8 cellular contexts compared by ENCODE assay signal in the genomic region with DNA sequence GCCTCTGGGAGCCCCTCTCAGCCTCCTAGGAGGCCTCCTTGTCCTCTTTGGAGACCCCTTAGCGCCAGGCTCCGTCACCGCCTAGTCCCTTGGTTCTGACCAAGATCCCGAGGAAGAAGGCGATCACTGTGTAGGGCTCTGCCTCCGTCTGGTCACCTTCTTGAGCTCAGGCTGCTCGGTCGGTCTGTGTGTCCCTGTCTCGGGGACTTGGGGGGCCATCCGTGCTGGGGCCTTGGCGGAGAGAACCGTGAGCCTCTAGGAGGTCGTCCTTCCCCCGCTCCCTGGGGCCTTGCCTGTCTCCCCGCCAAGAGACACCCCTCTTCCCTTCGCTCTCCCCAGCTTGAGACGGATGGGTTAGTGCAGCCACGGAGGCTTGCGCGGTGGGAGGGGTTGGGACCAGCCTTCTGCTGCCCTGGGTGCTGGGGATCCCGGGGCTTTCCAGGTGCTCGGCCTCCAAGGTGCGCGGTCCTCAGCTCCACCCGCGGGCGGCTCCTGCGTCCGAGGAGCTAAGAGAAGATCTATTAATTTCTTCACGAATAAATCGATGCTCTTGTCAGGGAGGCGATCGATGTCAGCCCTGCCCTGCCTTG. TPM values are rescaled to one million over a fixed set of nuclear protein-coding genes. Genes with fewer than 3 reads are reported as not detected.
DNase-seq lines count a peak whose midpoint lies in the region; ATAC-seq and TF ChIP-seq lines count a peak whose summit lies in the region.

No MANE protein-coding gene starts in this region.

- DNase-seq in AG10803 (ENCODE audit: low read depth) (peak; percentile 9), GM23248 (peak; percentile 55), gastrocnemius medialis (no peak), A172 (ENCODE audit: low spot score) (no peak)
- peak; percentile 44 for DNase-seq in activated CD8-positive, alpha-beta T cell treated with anti-CD3 and anti-CD28 coated beads for 36 hours
- no peak for DNase-seq in NK-92 treated with Interleukin-12 subunit alpha and Interleukin-12 subunit beta, amount 100 ng/mL, for 24 hours (lab: John Stamatoyannopoulos, UW)

- intact Hi-C loops in activated CD8-positive, alpha-beta T cell treated with anti-CD3 and anti-CD28 coated beads for 36 hours (cut with micrococcal nuclease), result loop anchor here (5.0 kb wide), 3 partner anchors 42 to 132 kb away; a partner anchor contains a TSS
- intact Hi-C loops in gastrocnemius medialis (cut with DNase I; ENCODE audit: low total_unique reads), result loop anchor here (1.0 to 2.0 kb wide), 2 partner anchors 20 to 49 kb away; no protein-coding TSS in a partner anchor

- peaks cover 18% of the 10 kb centered on the region for H3K27me3 ChIP-seq in GM23248 (replicated peaks; ENCODE audit: insufficient read depth)
- H3K27me3 ChIP-seq in gastroesophageal sphincter, result peaks cover 85% of the 10 kb centered on the region
- H3K27me3 ChIP-seq in gastrocnemius medialis, result peaks cover 49 to 55% (median 51%) of the 10 kb centered on the region in 3 donors

- in situ Hi-C loops in GM23248 (cut with MboI) (no loop called here), gastrocnemius medialis (cut with MboI; ENCODE audit: low sequenced_read_pairs in 4 of 4) (loop anchor here in 2 of 4 donors (5.0 to 25.0 kb wide), 3 partner anchors 57 to 172 kb away; a partner anchor contains a TSS)

- peak overlapping the region; percentile 74 for H3K4me3 Mint-ChIP-seq in activated CD8-positive, alpha-beta T cell treated with anti-CD3 and anti-CD28 coated beads for 36 hours

- H3K27ac Mint-ChIP-seq in activated CD8-positive, alpha-beta T cell treated with anti-CD3 and anti-CD28 coated beads for 36 hours, result no peak overlapping the region

- H3F3A ChIP-seq in GM23248 (ENCODE audit: insufficient read depth), result no peaks in the 10 kb centered on the region

- H3K79me2 ChIP-seq in GM23248 (ENCODE audit: insufficient read depth), result no peaks in the 10 kb centered on the region

- H3K4me1 Mint-ChIP-seq in activated CD8-positive, alpha-beta T cell treated with anti-CD3 and anti-CD28 coated beads for 36 hours (ENCODE audit: low read depth), result peaks cover 40% of the 10 kb centered on the region

- no peaks in the 10 kb centered on the region for H3K9me3 ChIP-seq in GM23248 (ENCODE audit: low read depth)
- no peaks in the 10 kb centered on the region for H3K9me3 ChIP-seq in gastroesophageal sphincter
- no peaks in the 10 kb centered on the region for H3K9me3 ChIP-seq in gastrocnemius medialis

- no peaks in the 10 kb centered on the region for H3K9me2 ChIP-seq in GM23248 (ENCODE audit: insufficient read depth)

- TF ChIP-seq CTCF in AG10803 (conservative IDR thresholded peaks at IDR 0.05; ENCODE audit: low read length) (no peak), gastroesophageal sphincter (IDR thresholded peaks at IDR 0.05) (no peak), gastrocnemius medialis (IDR thresholded peaks at IDR 0.05 in 4 of 5, conservative IDR thresholded peaks at IDR 0.05 in 1 of 5) (no peak)
- no peak for TF ChIP-seq CTCF in activated CD8-positive, alpha-beta T cell treated with anti-CD3 and anti-CD28 coated beads for 36 hours (IDR thresholded peaks at IDR 0.05)

- no peaks in the 10 kb centered on the region for H4K20me1 ChIP-seq in GM23248 (ENCODE audit: insufficient read depth)

- H3K36me3 ChIP-seq in GM23248 (ENCODE audit: low read depth) (no peaks in the 10 kb centered on the region), gastroesophageal sphincter (no peaks in the 10 kb centered on the region), gastrocnemius medialis (no peaks in the 10 kb centered on the region)

- TF ChIP-seq POLR2A in gastroesophageal sphincter (IDR thresholded peaks at IDR 0.05) (no peak), gastrocnemius medialis (IDR thresholded peaks at IDR 0.05) (no peak)

- H3K4me3 ChIP-seq in AG10803 (ENCODE audit: low read length), result peak overlapping the region; percentile 49
- H3K4me3 ChIP-seq in GM23248, result peak overlapping the region; percentile 68
- peak overlapping the region in 1 of 2 donors; percentile 43 for H3K4me3 ChIP-seq in gastroesophageal sphincter
- H3K4me3 ChIP-seq in gastrocnemius medialis, result peak overlapping the region; percentile 28 to 50 (median 45)

- H3K9ac ChIP-seq in GM23248, result no peak overlapping the region

- CTCF ChIA-PET in activated CD8-positive, alpha-beta T cell treated with anti-CD3 and anti-CD28 coated beads for 36 hours (lab: Charles Lee), result interaction anchor here (0.7 to 13.5 kb wide), 43 partner anchors 11 to 235 kb away, joined by 3 to 273 read pairs (median 7); a partner anchor contains a TSS

- peak overlapping the region; percentile 65 for H2AFZ ChIP-seq in GM23248

- no peaks in the 10 kb centered on the region for H3K9me3 Mint-ChIP-seq in activated CD8-positive, alpha-beta T cell treated with anti-CD3 and anti-CD28 coated beads for 36 hours

- H3K27ac ChIP-seq in GM23248 (no peak overlapping the region), gastroesophageal sphincter (no peak overlapping the region), gastrocnemius medialis (no peak overlapping the region)

- H3K27me3 Mint-ChIP-seq in activated CD8-positive, alpha-beta T cell treated with anti-CD3 and anti-CD28 coated beads for 36 hours, result peaks cover 58% of the 10 kb centered on the region

- peak overlapping the region; percentile 82 for H3K4me2 ChIP-seq in GM23248 (ENCODE audit: unreplicated experiment)

- H3K4me1 ChIP-seq in GM23248 (ENCODE audit: insufficient read depth) (0 out of 2 replicates have a peak, but pooled peaks cover 3% of the 10 kb centered on the region), gastroesophageal sphincter (peaks cover 0 to 35% (median 22%) of the 10 kb centered on the region in 3 donors), gastrocnemius medialis (peaks cover 10 to 22% of the 10 kb centered on the region in 2 donors)

- WGBS in GM23248 (ENCODE audit: low coverage in 1 of 2, low lambda C conversion rate in 2 of 2, missing lambda C conversion rate in 2 of 2), 2 experiments, result 3 to 5% methylated on average over 30 to 33 of the region's 33 CpGs
- WGBS in gastroesophageal sphincter (ENCODE audit: low coverage in 1 of 2), 2 donors, result 0 to 2% methylated on average over 8 to 9 of the region's 33 CpGs

- no peaks in the 10 kb centered on the region for H3K36me3 Mint-ChIP-seq in activated CD8-positive, alpha-beta T cell treated with anti-CD3 and anti-CD28 coated beads for 36 hours (ENCODE audit: low read depth)

- TF ChIP-seq EP300 in gastroesophageal sphincter (IDR thresholded peaks at IDR 0.05), result no peak

- peak; percentile 7 for ATAC-seq in activated CD8-positive, alpha-beta T cell treated with anti-CD3 and anti-CD28 coated beads for 36 hours
- ATAC-seq in gastroesophageal sphincter (peak; percentile 25), gastrocnemius medialis (peak in 1 of 2 donors; percentile 66), GM18517 (IDR thresholded peaks at IDR 0.05; ENCODE audit: unreplicated experiment) (no peak)

- POLR2A ChIA-PET in activated CD8-positive, alpha-beta T cell treated with anti-CD3 and anti-CD28 coated beads for 36 hours (lab: Charles Lee), result interaction anchor here (0.6 to 4.1 kb wide), 16 partner anchors 10 to 133 kb away, joined by 3 to 20 read pairs (median 4); a partner anchor contains a TSS

RNA-seq across cellular contexts. Expression of a gene that starts 0.7 kb away (rescaled TPM):
- total RNA-seq in GM23248 (2014; rRNA removed; shearing (Covaris generic)), result not detected in 2 replicates
- 0.09 TPM in 1 of 2 replicates, not detected in the other for polyA plus RNA-seq in GM23248 (2016; fragmentation: Nextera tagmentation; extraction: Ambion mirVana)
- total RNA-seq in activated CD8-positive, alpha-beta T cell treated with anti-CD3 and anti-CD28 coated beads for 36 hours, result under 1 TPM; 0.47 to 0.54 TPM
- under 1 TPM in 1 of 4 donors, not detected in 3; under 0.01 TPM for total RNA-seq in gastroesophageal sphincter
- not detected for total RNA-seq in gastrocnemius medialis
- not detected in 2 replicates for total RNA-seq in A172 (2014; rRNA removed; shearing (Covaris generic))

RNA-seq across cellular contexts. Expression of a gene that starts 1.0 kb away (rescaled TPM):
- total RNA-seq in GM23248 (2014; rRNA removed; shearing (Covaris generic)), result 0.11 TPM in 1 of 2 replicates, not detected in the other
- 0.08 and 0.09 TPM in 2 replicates for polyA plus RNA-seq in GM23248 (2016; fragmentation: Nextera tagmentation; extraction: Ambion mirVana)
- 10 to 100 TPM; 23.5 to 25.9 TPM for total RNA-seq in activated CD8-positive, alpha-beta T cell treated with anti-CD3 and anti-CD28 coated beads for 36 hours
- 1 to 10 TPM in 2 of 4 donors, under 1 TPM in 2; 0.23 to 4.4 (median 0.72) TPM for total RNA-seq in gastroesophageal sphincter
- total RNA-seq in gastrocnemius medialis, result under 1 TPM in 2 of 4 donors, not detected in 2; 0.13 to 0.22 TPM
- total RNA-seq in A172 (2014; rRNA removed; shearing (Covaris generic)), result 0.16 and 0.24 TPM in 2 replicates

RNA-seq across cellular contexts. Expression of a gene that starts 33.9 kb away (rescaled TPM):
- 1.0 and 2.2 TPM in 2 replicates for total RNA-seq in GM23248 (2014; rRNA removed; shearing (Covaris generic))
- 0.71 and 1.2 TPM in 2 replicates for polyA plus RNA-seq in GM23248 (2016; fragmentation: Nextera tagmentation; extraction: Ambion mirVana)
- total RNA-seq in activated CD8-positive, alpha-beta T cell treated with anti-CD3 and anti-CD28 coated beads for 36 hours, result under 1 TPM in 1 of 2 experiments, not detected in 1; 0.07 TPM
- total RNA-seq in gastroesophageal sphincter (10 to 100 TPM in 2 of 4 donors, 1 to 10 TPM in 2; 7.0 to 10.7 (median 9.1) TPM), gastrocnemius medialis (10 to 100 TPM in 1 of 4 donors, 1 to 10 TPM in 3; 4.3 to 11.2 (median 6.0) TPM)
- 2.8 and 3.1 TPM in 2 replicates for total RNA-seq in A172 (2014; rRNA removed; shearing (Covaris generic))

RNA-seq across cellular contexts. Expression of a gene that starts 43.0 kb away (rescaled TPM):
- not detected in 2 replicates for total RNA-seq in GM23248 (2014; rRNA removed; shearing (Covaris generic))
- polyA plus RNA-seq in GM23248 (2016; fragmentation: Nextera tagmentation; extraction: Ambion mirVana), result 0.43 and 0.96 TPM in 2 replicates
- 100 to 1,000 TPM; 297 to 315 TPM for total RNA-seq in activated CD8-positive, alpha-beta T cell treated with anti-CD3 and anti-CD28 coated beads for 36 hours
- total RNA-seq in gastroesophageal sphincter (under 1 TPM in 1 of 4 donors, not detected in 3; 0.94 TPM), gastrocnemius medialis (1 to 10 TPM in 1 of 4 donors, under 1 TPM in 1, not detected in 2; 0.82 to 1.1 TPM)
- total RNA-seq in A172 (2014; rRNA removed; shearing (Covaris generic)), result 0.09 TPM in 1 of 2 replicates, not detected in the other

Comparison
In these comparisons a context has a peak if more than half of its experiments do, and no peak if none do; other contexts are left out.
1. DNase-seq: peak in AG10803 (single experiment), GM23248 (single experiment) and activated CD8-positive, alpha-beta T cell treated with anti-CD3 and anti-CD28 coated beads for 36 hours (single experiment); none in gastrocnemius medialis (0 of 2), A172 (single experiment) and NK-92 treated with Interleukin-12 subunit alpha and Interleukin-12 subunit beta, amount 100 ng/mL, for 24 hours (single experiment).
2. RNA of a gene that starts 1.0 kb away (total RNA-seq): 23.5 to 25.9 TPM in activated CD8-positive, alpha-beta T cell treated with anti-CD3 and anti-CD28 coated beads for 36 hours; 0.23 to 4.4 TPM in gastroesophageal sphincter, 0.16 to 0.24 TPM in A172, 0.13 to 0.22 TPM in gastrocnemius medialis and 0.11 TPM in GM23248; every median in the first group is over 4 times any median in the second.